8 cellular contexts compared by ENCODE assay signal in the genomic region with DNA sequence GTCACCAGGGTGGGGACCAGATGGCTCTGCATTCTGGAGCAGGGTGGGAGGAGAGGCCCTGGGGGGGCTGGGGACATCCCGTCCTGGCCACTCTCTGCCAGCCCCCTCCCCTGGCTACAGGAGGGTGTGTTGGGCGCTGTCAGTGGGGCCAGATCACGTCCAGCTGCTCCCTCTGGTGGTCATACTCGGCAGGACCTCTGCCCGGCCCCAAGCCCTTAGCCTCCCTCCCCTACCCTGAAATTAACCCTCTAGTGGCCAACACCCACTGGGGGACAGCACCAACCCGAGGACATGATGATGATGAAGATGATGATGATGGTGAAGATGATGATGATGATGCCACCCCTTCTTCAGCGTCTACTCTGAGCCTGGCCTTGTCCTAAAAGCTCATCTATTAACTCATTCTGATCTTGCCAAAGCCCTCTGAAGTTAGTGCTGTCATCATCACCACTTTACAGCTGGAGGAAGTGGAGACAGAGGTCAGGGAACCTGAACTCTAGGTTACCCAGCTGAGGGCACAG. TPM values are rescaled to one million over a fixed set of nuclear protein-coding genes. Genes with fewer than 3 reads are reported as not detected.
A peak's percentile ranks its signal among the peaks of the same experiment; 100 is the strongest.
DNase-seq lines count a peak whose midpoint lies in the region; ATAC-seq and TF ChIP-seq lines count a peak whose summit lies in the region.

No MANE protein-coding gene starts in this region.

- H3K4me3 Mint-ChIP-seq in CD8-positive, alpha-beta memory T cell: no peak overlapping the region
- H3K4me3 Mint-ChIP-seq in activated T-helper 2 cell treated with anti-CD3 and anti-CD28 coated beads, Interferon-gamma antibody, Interleukin-2, Interleukin-4, amounts not matched to agents 10 μg/mL and 5 μg/mL and 100 μg/mL, durations not matched to agents 14 hours and 24 hours and 36 hours (ENCODE audit: low read depth): no peak overlapping the region
- no peak overlapping the region for H3K4me3 Mint-ChIP-seq in neural progenitor cell

- H3K27me3 ChIP-seq in CD8-positive, alpha-beta memory T cell (ENCODE audit: insufficient read depth, low read length, poor library complexity, severe bottlenecking): no peaks in the 10 kb centered on the region
- H3K27me3 ChIP-seq in Panc1 (ENCODE audit: control insufficient read depth, insufficient read depth, low read length) (no peaks in the 10 kb centered on the region), neural progenitor cell (peaks cover 6% of the 10 kb centered on the region), tibial nerve (no peaks in the 10 kb centered on the region)

- in situ Hi-C loops in Panc1 (cut with HindIII; ENCODE audit: low pct_unique_long_range_greater_than_20kb, low sequenced_read_pairs): no loop called here

- intact Hi-C loops in Panc1 (cut with micrococcal nuclease; ENCODE audit: unreplicated experiment): loop anchor here (5.0 kb wide), 1 partner anchor 68 kb away; no protein-coding TSS in a partner anchor
- intact Hi-C loops in activated T-helper 2 cell treated with anti-CD3 and anti-CD28 coated beads, Interferon-gamma antibody, Interleukin-2, Interleukin-4, amounts not matched to agents 10 μg/mL and 5 μg/mL and 100 μg/mL, durations not matched to agents 14 hours and 24 hours and 36 hours (cut with micrococcal nuclease): loop anchor here (1.0 to 5.0 kb wide), 2 partner anchors 21 to 68 kb away; no protein-coding TSS in a partner anchor

- no peaks in the 10 kb centered on the region for H3K79me2 ChIP-seq in neural progenitor cell (ENCODE audit: low read depth)

- ATAC-seq in Panc1: peak; percentile 88

- no peaks in the 10 kb centered on the region for H3K9me3 Mint-ChIP-seq in CD8-positive, alpha-beta memory T cell
- H3K9me3 Mint-ChIP-seq in activated T-helper 2 cell treated with anti-CD3 and anti-CD28 coated beads, Interferon-gamma antibody, Interleukin-2, Interleukin-4, amounts not matched to agents 10 μg/mL and 5 μg/mL and 100 μg/mL, durations not matched to agents 14 hours and 24 hours and 36 hours: no peaks in the 10 kb centered on the region
- peaks cover 8% of the 10 kb centered on the region for H3K9me3 Mint-ChIP-seq in neural progenitor cell

- no peak overlapping the region for H3K4me3 ChIP-seq in CD8-positive, alpha-beta memory T cell (ENCODE audit: low read length)
- H3K4me3 ChIP-seq in Panc1 (ENCODE audit: low read depth in 2 of 2, low read length in 2 of 2) (no peak overlapping the region), foreskin fibroblast (ENCODE audit: low read depth in 1 of 2, low read length in 2 of 2) (no peak overlapping the region), neural progenitor cell (peak overlapping the region; percentile 33), tibial nerve (peak overlapping the region; percentile 40 to 62 (median 50))

- WGBS in tibial nerve, 2 donors: 0% methylated on average over 3 to 5 of the region's 7 CpGs

- H3K36me3 ChIP-seq in CD8-positive, alpha-beta memory T cell (ENCODE audit: insufficient read depth, low read length): no peaks in the 10 kb centered on the region
- H3K36me3 ChIP-seq in Panc1 (ENCODE audit: control insufficient read depth, insufficient read depth, low read length) (no peaks in the 10 kb centered on the region), neural progenitor cell (no peaks in the 10 kb centered on the region), tibial nerve (peaks cover 0 to 18% (median 0%) of the 10 kb centered on the region in 3 donors)

- no peaks in the 10 kb centered on the region for H3K4me1 ChIP-seq in CD8-positive, alpha-beta memory T cell (ENCODE audit: insufficient read depth, low read length)
- H3K4me1 ChIP-seq in Panc1 (ENCODE audit: control insufficient read depth, insufficient read depth, low read length) (peaks cover 5% of the 10 kb centered on the region; the same call in 1 of the 2 replicates), neural progenitor cell (peaks cover 22% of the 10 kb centered on the region), tibial nerve (peaks cover 0 to 53% (median 26%) of the 10 kb centered on the region in 4 donors)

- no peaks in the 10 kb centered on the region for H4K20me1 ChIP-seq in neural progenitor cell (ENCODE audit: low read depth)

- peak in 1 of 2 donors; percentile 4 for TF ChIP-seq POLR2A in tibial nerve (IDR thresholded peaks at IDR 0.05)

- POLR2A ChIA-PET in CD8-positive, alpha-beta memory T cell (lab: Charles Lee): no interaction called here
- POLR2A ChIA-PET in Panc1 (lab: Charles Lee): no interaction called here

- H3F3A ChIP-seq in neural progenitor cell (ENCODE audit: low read depth): peaks cover 6% of the 10 kb centered on the region

- BruUV-seq in Panc1 (replicated peaks; lab: Mats Ljungman, UMichigan): no TSS peak

- peak overlapping the region; percentile 77 for H3K4me2 ChIP-seq in neural progenitor cell

- peaks cover 0 to 4% of the 10 kb centered on the region in 2 donors for H3K27me3 Mint-ChIP-seq in CD8-positive, alpha-beta memory T cell
- H3K27me3 Mint-ChIP-seq in activated T-helper 2 cell treated with anti-CD3 and anti-CD28 coated beads, Interferon-gamma antibody, Interleukin-2, Interleukin-4, amounts not matched to agents 10 μg/mL and 5 μg/mL and 100 μg/mL, durations not matched to agents 14 hours and 24 hours and 36 hours (ENCODE audit: low read depth): peaks cover 7% of the 10 kb centered on the region
- peaks cover 13% of the 10 kb centered on the region for H3K27me3 Mint-ChIP-seq in neural progenitor cell (ENCODE audit: insufficient read depth, low read depth)

- peaks cover under 1 to 10% (median 7%) of the 10 kb centered on the region in 3 donors for H3K4me1 Mint-ChIP-seq in CD8-positive, alpha-beta memory T cell
- peaks cover 2% of the 10 kb centered on the region for H3K4me1 Mint-ChIP-seq in activated T-helper 2 cell treated with anti-CD3 and anti-CD28 coated beads, Interferon-gamma antibody, Interleukin-2, Interleukin-4, amounts not matched to agents 10 μg/mL and 5 μg/mL and 100 μg/mL, durations not matched to agents 14 hours and 24 hours and 36 hours (ENCODE audit: low read depth)
- H3K4me1 Mint-ChIP-seq in neural progenitor cell: peaks cover 38% of the 10 kb centered on the region

- no peaks in the 10 kb centered on the region for H3K36me3 Mint-ChIP-seq in CD8-positive, alpha-beta memory T cell
- H3K36me3 Mint-ChIP-seq in activated T-helper 2 cell treated with anti-CD3 and anti-CD28 coated beads, Interferon-gamma antibody, Interleukin-2, Interleukin-4, amounts not matched to agents 10 μg/mL and 5 μg/mL and 100 μg/mL, durations not matched to agents 14 hours and 24 hours and 36 hours (ENCODE audit: low read depth): no peaks in the 10 kb centered on the region
- no peaks in the 10 kb centered on the region for H3K36me3 Mint-ChIP-seq in neural progenitor cell

- CTCF ChIA-PET in CD8-positive, alpha-beta memory T cell (lab: Charles Lee): interaction anchor here (0.8 to 2.3 kb wide), 9 partner anchors 8 to 82 kb away, joined by 3 to 9 read pairs (median 4); no protein-coding TSS in a partner anchor
- CTCF ChIA-PET in Panc1 (lab: Charles Lee): interaction anchor here (0.6 to 1.7 kb wide), 6 partner anchors 11 to 69 kb away, joined by 3 to 8 read pairs (median 4); no protein-coding TSS in a partner anchor

- peak; percentile 96 for TF ChIP-seq CTCF in Panc1 (IDR thresholded peaks at IDR 0.05)
- peak; percentile 75 for TF ChIP-seq CTCF in foreskin fibroblast (IDR thresholded peaks at IDR 0.05; ENCODE audit: low read depth, low read length)
- peak; percentile 94 for TF ChIP-seq CTCF in neural progenitor cell (IDR thresholded peaks at IDR 0.05)
- peak; percentile 88 to 99 (median 97) for TF ChIP-seq CTCF in tibial nerve (IDR thresholded peaks at IDR 0.05)

- H3K9me3 ChIP-seq in CD8-positive, alpha-beta memory T cell (ENCODE audit: low read length): no peaks in the 10 kb centered on the region
- H3K9me3 ChIP-seq in Panc1 (ENCODE audit: control insufficient read depth, insufficient read depth, low read depth, low read length) (no peaks in the 10 kb centered on the region), neural progenitor cell (ENCODE audit: low read depth) (no peaks in the 10 kb centered on the region), tibial nerve (no peaks in the 10 kb centered on the region)

- peak; percentile 48 to 90 for TF ChIP-seq EP300 in tibial nerve (IDR thresholded peaks at IDR 0.05)

- H3K27ac Mint-ChIP-seq in CD8-positive, alpha-beta memory T cell: peak overlapping the region in 1 of 8 donors; percentile 76
- H3K27ac Mint-ChIP-seq in activated T-helper 2 cell treated with anti-CD3 and anti-CD28 coated beads, Interferon-gamma antibody, Interleukin-2, Interleukin-4, amounts not matched to agents 10 μg/mL and 5 μg/mL and 100 μg/mL, durations not matched to agents 14 hours and 24 hours and 36 hours: no peak overlapping the region
- peak overlapping the region; percentile 74 for H3K27ac Mint-ChIP-seq in neural progenitor cell

- H2AFZ ChIP-seq in neural progenitor cell (replicated peaks): peak overlapping the region; percentile 88

- no peak overlapping the region for H3K27ac ChIP-seq in CD8-positive, alpha-beta memory T cell (ENCODE audit: low read depth, low read length)
- H3K27ac ChIP-seq in Panc1 (ENCODE audit: low read length) (no peak overlapping the region), neural progenitor cell (no peak overlapping the region), tibial nerve (peak overlapping the region; percentile 88 to 99 (median 96))

- DNase-seq in CD8-positive, alpha-beta memory T cell: peak; percentile 29 to 65 (median 44)
- peak; percentile 56 for DNase-seq in HK-2 (ENCODE audit: unreplicated experiment)
- DNase-seq in Panc1 (ENCODE audit: low read depth, low spot score): no peak
- peak; percentile 64 for DNase-seq in activated T-helper 2 cell treated with anti-CD3 and anti-CD28 coated beads, Interferon-gamma antibody, Interleukin-2, Interleukin-4, amounts not matched to agents 10 μg/mL and 5 μg/mL and 100 μg/mL, durations not matched to agents 14 hours and 24 hours and 36 hours (ENCODE audit: low spot score)
- DNase-seq in foreskin fibroblast: peak; percentile 40 to 81
- peak; percentile 88 for DNase-seq in neural progenitor cell (ENCODE audit: low spot score)
- peak; percentile 82 to 90 for DNase-seq in tibial nerve (ENCODE audit: low spot score in 2 of 2)
- DNase-seq in NCI-H510A (lab: John Stamatoyannopoulos, UW): no peak

- H3K9ac ChIP-seq in neural progenitor cell: no peak overlapping the region

RNA-seq across cellular contexts. Expression of a gene that starts 0.6 kb away (rescaled TPM):
- under 1 TPM in 1 of 2 experiments, not detected in 1; 0.18 TPM for total RNA-seq in CD8-positive, alpha-beta memory T cell
- polyA plus RNA-seq in CD8-positive, alpha-beta memory T cell: not detected
- 0.18 TPM for total RNA-seq in Panc1 (2021; ENCODE audit: unreplicated experiment)
- 0.11 TPM for polyA plus RNA-seq in Panc1 (2012; ENCODE audit: insufficient read length)
- total RNA-seq in activated T-helper 2 cell treated with anti-CD3 and anti-CD28 coated beads, Interferon-gamma antibody, Interleukin-2, Interleukin-4, amounts not matched to agents 10 μg/mL and 5 μg/mL and 100 μg/mL, durations not matched to agents 14 hours and 24 hours and 36 hours: 0.27 TPM in 1 of 2 replicates, not detected in the other
- total RNA-seq in neural progenitor cell (ENCODE audit: low replicate concordance): 0.81 TPM in 1 of 2 replicates, not detected in the other
- total RNA-seq in tibial nerve: 100 to 1,000 TPM; 207 to 323 (median 302) TPM

RNA-seq across cellular contexts. Expression of a gene that starts 3.2 kb away (rescaled TPM):
- total RNA-seq in CD8-positive, alpha-beta memory T cell: not detected
- 0.79 TPM for polyA plus RNA-seq in CD8-positive, alpha-beta memory T cell
- total RNA-seq in Panc1 (2021; ENCODE audit: unreplicated experiment) (not detected), neural progenitor cell (ENCODE audit: low replicate concordance) (0.46 TPM in 1 of 2 replicates, not detected in the other), tibial nerve (100 to 1,000 TPM in 1 of 4 donors, 10 to 100 TPM in 3; 72.9 to 193 (median 84.9) TPM)
- polyA plus RNA-seq in Panc1 (2012; ENCODE audit: insufficient read length): not detected
- 0.71 TPM in 1 of 2 replicates, not detected in the other for total RNA-seq in activated T-helper 2 cell treated with anti-CD3 and anti-CD28 coated beads, Interferon-gamma antibody, Interleukin-2, Interleukin-4, amounts not matched to agents 10 μg/mL and 5 μg/mL and 100 μg/mL, durations not matched to agents 14 hours and 24 hours and 36 hours

RNA-seq across cellular contexts. Expression of a gene that starts 7.6 kb away (rescaled TPM):
- 1 to 10 TPM in 1 of 2 experiments, under 1 TPM in 1; 0.60 to 1.0 TPM for total RNA-seq in CD8-positive, alpha-beta memory T cell
- 12.9 TPM for polyA plus RNA-seq in CD8-positive, alpha-beta memory T cell
- not detected for total RNA-seq in Panc1 (2021; ENCODE audit: unreplicated experiment)
- polyA plus RNA-seq in Panc1 (2012; ENCODE audit: insufficient read length): not detected
- total RNA-seq in activated T-helper 2 cell treated with anti-CD3 and anti-CD28 coated beads, Interferon-gamma antibody, Interleukin-2, Interleukin-4, amounts not matched to agents 10 μg/mL and 5 μg/mL and 100 μg/mL, durations not matched to agents 14 hours and 24 hours and 36 hours: 0.28 TPM in 1 of 2 replicates, not detected in the other
- 0.13 and 0.56 TPM in 2 replicates for total RNA-seq in neural progenitor cell (ENCODE audit: low replicate concordance)
- total RNA-seq in tibial nerve: 1 to 10 TPM in 3 of 4 donors, not detected in 1; 2.5 to 5.9 (median 5.7) TPM

RNA-seq across cellular contexts. Expression of a gene that starts 19.1 kb away (rescaled TPM):
- 100 to 1,000 TPM; 295 TPM for total RNA-seq in CD8-positive, alpha-beta memory T cell
- polyA plus RNA-seq in CD8-positive, alpha-beta memory T cell: 560 TPM
- 33.6 TPM for total RNA-seq in Panc1 (2021; ENCODE audit: unreplicated experiment)
- 44.4 TPM for polyA plus RNA-seq in Panc1 (2012; ENCODE audit: insufficient read length)
- total RNA-seq in activated T-helper 2 cell treated with anti-CD3 and anti-CD28 coated beads, Interferon-gamma antibody, Interleukin-2, Interleukin-4, amounts not matched to agents 10 μg/mL and 5 μg/mL and 100 μg/mL, durations not matched to agents 14 hours and 24 hours and 36 hours: 257 and 271 TPM in 2 replicates
- total RNA-seq in neural progenitor cell (ENCODE audit: low replicate concordance): 7.8 and 11.6 TPM in 2 replicates
- total RNA-seq in tibial nerve: 10 to 100 TPM; 19.9 to 53.4 (median 37.5) TPM

RNA-seq across cellular contexts. Expression of a gene that starts 19.8 kb away (rescaled TPM):
- not detected for total RNA-seq in CD8-positive, alpha-beta memory T cell
- polyA plus RNA-seq in CD8-positive, alpha-beta memory T cell: not detected
- total RNA-seq in Panc1 (2021; ENCODE audit: unreplicated experiment) (not detected), neural progenitor cell (ENCODE audit: low replicate concordance) (not detected in 2 replicates), tibial nerve (10 to 100 TPM; 10.8 to 33.9 (median 16.6) TPM)
- polyA plus RNA-seq in Panc1 (2012; ENCODE audit: insufficient read length): not detected
- not detected in 2 replicates for total RNA-seq in activated T-helper 2 cell treated with anti-CD3 and anti-CD28 coated beads, Interferon-gamma antibody, Interleukin-2, Interleukin-4, amounts not matched to agents 10 μg/mL and 5 μg/mL and 100 μg/mL, durations not matched to agents 14 hours and 24 hours and 36 hours

Comparison
In these comparisons a context has a peak if more than half of its experiments do, and no peak if none do; other contexts are left out.
1. DNase-seq: peak in CD8-positive, alpha-beta memory T cell (5 of 5), HK-2 (single experiment), activated T-helper 2 cell treated with anti-CD3 and anti-CD28 coated beads, Interferon-gamma antibody, Interleukin-2, Interleukin-4, amounts not matched to agents 10 μg/mL and 5 μg/mL and 100 μg/mL, durations not matched to agents 14 hours and 24 hours and 36 hours (single experiment), foreskin fibroblast (2 of 2), neural progenitor cell (single experiment) and tibial nerve (2 of 2); none in Panc1 (single experiment) and NCI-H510A (single experiment).
2. H3K27ac ChIP-seq: peak in tibial nerve (4 of 4); none in CD8-positive, alpha-beta memory T cell (single experiment), Panc1 (single experiment) and neural progenitor cell (single experiment).
3. H3K4me3 ChIP-seq: peak in neural progenitor cell (single experiment) and tibial nerve (4 of 4); none in CD8-positive, alpha-beta memory T cell (single experiment), Panc1 (0 of 2) and foreskin fibroblast (0 of 2).
4. RNA of a gene that starts 0.6 kb away (total RNA-seq): 207 to 323 TPM in tibial nerve; 0.27 TPM in activated T-helper 2 cell treated with anti-CD3 and anti-CD28 coated beads, Interferon-gamma antibody, Interleukin-2, Interleukin-4, amounts not matched to agents 10 μg/mL and 5 μg/mL and 100 μg/mL, durations not matched to agents 14 hours and 24 hours and 36 hours, 0.18 TPM in Panc1 (single experiment), 0.18 TPM in CD8-positive, alpha-beta memory T cell and 0.81 TPM in neural progenitor cell; every median in the first group is over 100 times any median in the second.
5. RNA of a gene that starts 3.2 kb away (total RNA-seq): 72.9 to 193 TPM in tibial nerve; 0.71 TPM in activated T-helper 2 cell treated with anti-CD3 and anti-CD28 coated beads, Interferon-gamma antibody, Interleukin-2, Interleukin-4, amounts not matched to agents 10 μg/mL and 5 μg/mL and 100 μg/mL, durations not matched to agents 14 hours and 24 hours and 36 hours, not detected in CD8-positive, alpha-beta memory T cell, not detected in Panc1 (single experiment) and 0.46 TPM in neural progenitor cell; every median in the first group is over 10 times any median in the second.
6. Peak in every context shown above with its lines, with median percentiles within 50 percentile points of each other: CTCF ChIP-seq.